1 cellular context compared by ENCODE assay signal in the genomic region with DNA sequence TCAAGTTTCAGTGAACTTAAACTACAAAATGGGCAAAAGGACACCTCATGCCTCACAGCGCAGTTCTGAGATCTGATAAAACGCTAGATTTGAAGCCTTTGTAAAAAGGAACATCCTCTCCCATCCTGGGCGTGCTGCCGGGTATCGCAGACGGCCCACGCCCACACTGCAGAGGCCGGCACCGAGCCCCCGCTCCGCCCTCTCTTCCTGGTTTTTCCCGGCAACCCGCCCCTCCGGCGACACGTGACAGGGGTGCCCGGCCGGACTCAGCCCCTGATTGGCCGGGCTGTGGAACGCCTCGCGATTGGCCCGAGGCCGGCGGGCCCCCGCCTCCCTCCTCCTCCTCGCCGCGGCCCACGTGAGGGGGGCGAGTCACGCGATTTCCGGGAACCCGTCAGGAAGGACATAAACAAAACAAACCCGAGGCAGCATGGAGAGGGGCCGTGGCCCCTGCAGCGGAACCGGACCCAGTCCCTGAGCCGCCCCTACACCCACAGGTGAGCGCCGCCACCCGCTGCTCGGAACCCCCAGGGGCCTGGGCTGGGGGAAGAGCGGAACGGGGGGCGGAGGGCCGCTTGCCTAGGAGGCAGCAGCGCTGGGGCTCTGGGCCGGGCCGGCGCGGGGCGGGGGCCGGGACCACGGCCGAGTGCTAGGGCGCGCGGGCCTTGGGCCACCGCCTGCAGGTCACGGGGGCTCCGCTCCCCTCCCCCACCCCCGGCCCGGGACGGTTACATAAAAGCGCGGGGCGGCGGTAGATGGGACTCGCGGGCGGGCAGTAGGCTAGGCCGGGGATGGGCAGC.
A peak's percentile ranks its signal among the peaks of the same experiment; 100 is the strongest.
TF ChIP-seq lines count a peak whose summit lies in the region.

CREBRF (plus strand) TSS at position 370 of the 800 bp plus-strand sequence. CDS start 24,424 bp downstream, outside the sequence.

TF ChIP-seq in GM12878, 131 proteins besides CTCF, POLR2A, EP300 and RAD21 (continued from another document):
- TF ChIP-seq ZNF687 (IDR thresholded peaks at IDR 0.05), result peak; percentile 36; the same call in 1 of the 2 replicates
- no peak for TF ChIP-seq CUX1 (IDR thresholded peaks at IDR 0.05; ENCODE audit: insufficient replicate concordance, low read depth, low read length)
- TF ChIP-seq ATF3 (IDR thresholded peaks at IDR 0.05; ENCODE audit: borderline replicate concordance, extremely low read depth, low read depth, low read length), result peak; percentile 94
- no peak for TF ChIP-seq NFIC (IDR thresholded peaks at IDR 0.05; ENCODE audit: low read depth, low read length)
- TF ChIP-seq NR2C1 (IDR thresholded peaks at IDR 0.05), result 0 out of 2 replicates have a peak, but pooled peaks have one; percentile 7
- no peak for TF ChIP-seq CBX3 (IDR thresholded peaks at IDR 0.05; ENCODE audit: borderline replicate concordance, low read depth)
- TF ChIP-seq PKNOX1 (IDR thresholded peaks at IDR 0.05), result peak; percentile 57; the same call in 1 of the 2 replicates
- no peak for TF ChIP-seq TCF7 (IDR thresholded peaks at IDR 0.05; ENCODE audit: borderline replicate concordance)
- TF ChIP-seq ZNF274 (IDR thresholded peaks at IDR 0.05; ENCODE audit: insufficient read depth, insufficient read length), result no peak
- TF ChIP-seq SPI1 (IDR thresholded peaks at IDR 0.05; ENCODE audit: borderline replicate concordance, insufficient read depth, low read depth, low read length), result 0 out of 2 replicates have a peak, but pooled peaks have one; percentile 20
- TF ChIP-seq SMAD1 (IDR thresholded peaks at IDR 0.05; ENCODE audit: low read depth, partially characterized antibody), result no peak
- TF ChIP-seq ZBED1 (IDR thresholded peaks at IDR 0.05; ENCODE audit: borderline replicate concordance), result no peak
- TF ChIP-seq ZNF622 (IDR thresholded peaks at IDR 0.05), result no peak
- TF ChIP-seq YBX1 (IDR thresholded peaks at IDR 0.05), result no peak
- peak; percentile 83; the same call in 1 of the 2 replicates for TF ChIP-seq CHD2 (IDR thresholded peaks at IDR 0.05; ENCODE audit: borderline replicate concordance, low read depth, low read length)
- no peak for TF ChIP-seq ZZZ3 (IDR thresholded peaks at IDR 0.05; ENCODE audit: control insufficient read depth, insufficient read length, low read depth)
- TF ChIP-seq, protein P1, sequence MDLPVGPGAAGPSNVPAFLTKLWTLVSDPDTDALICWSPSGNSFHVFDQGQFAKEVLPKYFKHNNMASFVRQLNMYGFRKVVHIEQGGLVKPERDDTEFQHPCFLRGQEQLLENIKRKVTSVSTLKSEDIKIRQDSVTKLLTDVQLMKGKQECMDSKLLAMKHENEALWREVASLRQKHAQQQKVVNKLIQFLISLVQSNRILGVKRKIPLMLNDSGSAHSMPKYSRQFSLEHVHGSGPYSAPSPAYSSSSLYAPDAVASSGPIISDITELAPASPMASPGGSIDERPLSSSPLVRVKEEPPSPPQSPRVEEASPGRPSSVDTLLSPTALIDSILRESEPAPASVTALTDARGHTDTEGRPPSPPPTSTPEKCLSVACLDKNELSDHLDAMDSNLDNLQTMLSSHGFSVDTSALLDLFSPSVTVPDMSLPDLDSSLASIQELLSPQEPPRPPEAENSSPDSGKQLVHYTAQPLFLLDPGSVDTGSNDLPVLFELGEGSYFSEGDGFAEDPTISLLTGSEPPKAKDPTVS (IDR thresholded peaks at IDR 0.05; ENCODE audit: low read depth, low read length), result no peak
- no peak for TF ChIP-seq ZBTB33 (IDR thresholded peaks at IDR 0.05)
- no peak for TF ChIP-seq POU2F2 (IDR thresholded peaks at IDR 0.05; ENCODE audit: borderline replicate concordance, low read depth, low read length)
- TF ChIP-seq FOXK2 (IDR thresholded peaks at IDR 0.05), result peak; percentile 67
